8 cellular contexts compared by ENCODE assay signal in genomic region chr11:77198440-77198849, GRCh38.
DNase-seq lines count a peak whose midpoint lies in the region; ATAC-seq and TF ChIP-seq lines count a peak whose summit lies in the region.

No MANE protein-coding gene starts in this region.

- no peaks in the 10 kb centered on the region for H3K36me3 ChIP-seq in heart right ventricle
- no peaks in the 10 kb centered on the region for H3K36me3 ChIP-seq in uterus

- ATAC-seq in heart right ventricle, result no peak
- no peak for ATAC-seq in effector memory CD8-positive, alpha-beta T cell (replicated peaks)

- no peaks in the 10 kb centered on the region for H3K27me3 ChIP-seq in heart right ventricle
- H3K27me3 ChIP-seq in uterus, result no peaks in the 10 kb centered on the region

- WGBS in heart right ventricle, 2 donors, result 78 to 82% methylated on average over 11 of the region's 11 CpGs

- intact Hi-C loops in cardiac septum (cut with DNase I) (no loop called here), heart right ventricle (cut with DNase I) (loop anchor here in 5 of 10 donors (5.0 kb wide), 1 partner anchor 349 kb away; no protein-coding TSS in a partner anchor), uterus (cut with DNase I; ENCODE audit: low total_unique reads) (no loop called here)

- H3K9me3 Mint-ChIP-seq in effector memory CD8-positive, alpha-beta T cell, result no peaks in the 10 kb centered on the region

- no peaks in the 10 kb centered on the region for H3K36me3 Mint-ChIP-seq in effector memory CD8-positive, alpha-beta T cell (ENCODE audit: insufficient read depth)

- H3K9me3 ChIP-seq in heart right ventricle (no peaks in the 10 kb centered on the region), uterus (no peaks in the 10 kb centered on the region)

- H3K4me1 ChIP-seq in heart right ventricle, result peaks cover 0 to 11% (median 4%) of the 10 kb centered on the region in 9 donors
- H3K4me1 ChIP-seq in uterus, result no peaks in the 10 kb centered on the region

- TF ChIP-seq CTCF in heart right ventricle (IDR thresholded peaks at IDR 0.05), result peak in 1 of 9 donors; percentile 23
- TF ChIP-seq CTCF in uterus (IDR thresholded peaks at IDR 0.05), result no peak

- H3K4me3 ChIP-seq in heart right ventricle (no peak overlapping the region), uterus (no peak overlapping the region)

- peaks cover 0 to 2% of the 10 kb centered on the region in 2 donors for H3K4me1 Mint-ChIP-seq in effector memory CD8-positive, alpha-beta T cell (ENCODE audit: low read depth in 2 of 2)

- H3K27ac ChIP-seq in heart right ventricle, result no peak overlapping the region
- no peak overlapping the region for H3K27ac ChIP-seq in uterus

- DNase-seq in cardiac septum (ENCODE audit: low spot score) (peak; percentile 75), heart right ventricle (no peak), RPMI7951 (ENCODE audit: low read depth) (peak; percentile 18), germinal center (ENCODE audit: low spot score) (peak; percentile 55), uterus (peak; percentile 6 to 8), NCI-H1048 (lab: John Stamatoyannopoulos, UW) (no peak), anterior cingulate cortex (lab: John Stamatoyannopoulos, UW) (no peak)
- DNase-seq in effector memory CD8-positive, alpha-beta T cell, result no peak

- H3K27me3 Mint-ChIP-seq in effector memory CD8-positive, alpha-beta T cell, result peaks cover 0 to 8% of the 10 kb centered on the region in 2 donors

- no peak overlapping the region for H3K4me3 Mint-ChIP-seq in effector memory CD8-positive, alpha-beta T cell

- peak overlapping the region in 1 of 2 donors; percentile 54 for H3K27ac Mint-ChIP-seq in effector memory CD8-positive, alpha-beta T cell

- TF ChIP-seq POLR2A in uterus (IDR thresholded peaks at IDR 0.05), result no peak

Comparison
In these comparisons a context has a peak if more than half of its experiments do, and no peak if none do; other contexts are left out.
1. DNase-seq: peak in cardiac septum (single experiment), RPMI7951 (single experiment), germinal center (single experiment) and uterus (2 of 2); none in heart right ventricle (0 of 2), NCI-H1048 (single experiment), effector memory CD8-positive, alpha-beta T cell (0 of 3) and anterior cingulate cortex (0 of 58).